In genomic region chr11:46363031-46363407, GRCh38 we compare ENCODE assay signal across 8 cellular contexts. TPM values are rescaled to one million over a fixed set of nuclear protein-coding genes. Genes with fewer than 3 reads are reported as not detected.
DNase-seq lines count a peak whose midpoint lies in the region; ATAC-seq and TF ChIP-seq lines count a peak whose summit lies in the region.

No MANE protein-coding gene starts in this region.

- no peak overlapping the region for H3K4ac ChIP-seq in H9 (ENCODE audit: low read depth, low read length)

- H3K9ac ChIP-seq in H9 (ENCODE audit: extremely low read depth, insufficient read length, low read length), result no peak overlapping the region

- ATAC-seq in esophagus mucosa, result peak; percentile 57
- no peak for ATAC-seq in HG03378 (IDR thresholded peaks at IDR 0.05; ENCODE audit: unreplicated experiment)

- no peak overlapping the region for H2AFZ ChIP-seq in H9 (ENCODE audit: low read length)

- H3K9me3 Mint-ChIP-seq in H9 (no peaks in the 10 kb centered on the region), nephron progenitor cell (no peaks in the 10 kb centered on the region)

- H3K79me1 ChIP-seq in H9 (ENCODE audit: insufficient read depth, low read depth, low read length, poor library complexity, severe bottlenecking), result no peaks in the 10 kb centered on the region

- no peak overlapping the region for H3K56ac ChIP-seq in H9 (ENCODE audit: insufficient read length, low read depth, low read length)

- H3K27ac Mint-ChIP-seq in H9, result peak overlapping the region; percentile 29 to 64 (median 45); a peak in 5 of 7 replicates
- peak overlapping the region; percentile 85 for H3K27ac Mint-ChIP-seq in nephron progenitor cell

- no peak overlapping the region for H3K23ac ChIP-seq in H9 (ENCODE audit: insufficient read length, low read depth, low read length)

- no peaks in the 10 kb centered on the region for H3K9me3 ChIP-seq in H9 (ENCODE audit: control insufficient read depth, low read depth, low read length)

- H4K5ac ChIP-seq in H9 (ENCODE audit: insufficient read length, low read depth, low read length), result no peak overlapping the region

- no peaks in the 10 kb centered on the region for H4K20me1 ChIP-seq in H9 (ENCODE audit: control insufficient read depth, insufficient read depth, insufficient read length)

- peaks cover 0 to 3% (median 2%) of the 10 kb centered on the region in 3 experiments; a peak in 5 of 7 replicates for H3K36me3 Mint-ChIP-seq in H9 (ENCODE audit: insufficient read depth in 1 of 3, low read depth in 3 of 3)
- H3K36me3 Mint-ChIP-seq in nephron progenitor cell (ENCODE audit: low read depth), result no peaks in the 10 kb centered on the region

- no peak overlapping the region for H3K14ac ChIP-seq in H9 (ENCODE audit: insufficient read depth, low read length)

- no peak overlapping the region for H2BK20ac ChIP-seq in H9 (ENCODE audit: low read depth, low read length, poor library complexity, severe bottlenecking)

- peaks cover 24 to 41% of the 10 kb centered on the region in 2 experiments for H3K4me1 Mint-ChIP-seq in H9
- H3K4me1 Mint-ChIP-seq in nephron progenitor cell, result peaks cover 66% of the 10 kb centered on the region

- no peak overlapping the region for H2BK15ac ChIP-seq in H9 (ENCODE audit: low read depth, low read length)

- no peak overlapping the region for H2BK120ac ChIP-seq in H9 (ENCODE audit: low read depth, low read length, poor library complexity, severe bottlenecking)

- H4K8ac ChIP-seq in H9 (replicated peaks; ENCODE audit: insufficient read length, low read depth, low read length), result no peak overlapping the region

- no peaks in the 10 kb centered on the region for H3K27me3 Mint-ChIP-seq in H9 (ENCODE audit: low read depth)
- peaks cover 4% of the 10 kb centered on the region for H3K27me3 Mint-ChIP-seq in nephron progenitor cell (ENCODE audit: low read depth, poor library complexity)

- DNase-seq in H9 (no peak), SW 1271 (lab: John Stamatoyannopoulos, UW) (peak; percentile 81 to 92), nephron progenitor cell (no peak), putamen (ENCODE audit: low spot score) (no peak), NCI-H2227 (lab: John Stamatoyannopoulos, UW; ENCODE audit: unreplicated experiment) (no peak)
- no peak for DNase-seq in stimulated activated naive CD4-positive, alpha-beta T cell (lab: John Stamatoyannopoulos, UW)

- no peaks in the 10 kb centered on the region; the same call in 1 of the 2 replicates for H3K79me2 ChIP-seq in H9 (ENCODE audit: insufficient read depth, low read length)

- H2BK12ac ChIP-seq in H9 (ENCODE audit: insufficient read length, low read depth, low read length), result no peak overlapping the region

- H3K4me2 ChIP-seq in H9 (ENCODE audit: insufficient read depth, insufficient read length, low read length), result no peak overlapping the region

- no peaks in the 10 kb centered on the region for H3K27me3 ChIP-seq in H9 (ENCODE audit: insufficient read depth, low read length)

- H3K4me1 ChIP-seq in H9 (ENCODE audit: insufficient read depth, low read length), result no peaks in the 10 kb centered on the region; the same call in 1 of the 2 replicates

- H2AK5ac ChIP-seq in H9 (ENCODE audit: insufficient read length, low read length), result no peak overlapping the region

- WGBS in H9 (ENCODE audit: extremely low coverage, insufficient read length, low lambda C conversion rate), result no CpG with 5 or more reads among the region's 9 CpGs

- no peak overlapping the region for H3K18ac ChIP-seq in H9 (ENCODE audit: insufficient read length, low read depth, low read length)

- no peaks in the 10 kb centered on the region for H3K23me2 ChIP-seq in H9 (ENCODE audit: insufficient read length, low read depth, low read length, poor library complexity, severe bottlenecking)

- no peak overlapping the region for H3T11ph ChIP-seq in H9 (ENCODE audit: low read length)

- no peak overlapping the region for H3K27ac ChIP-seq in H9 (ENCODE audit: insufficient read length, low read depth, low read length)

- TF ChIP-seq CTCF in H9 (conservative IDR thresholded peaks at IDR 0.05) (no peak), nephron progenitor cell (IDR thresholded peaks at IDR 0.05) (no peak)

- H3K4me3 Mint-ChIP-seq in H9 (no peak overlapping the region), nephron progenitor cell (peak overlapping the region; percentile 64)

- no peak overlapping the region for H2BK5ac ChIP-seq in H9 (ENCODE audit: insufficient read length, low read length)

- H4K91ac ChIP-seq in H9 (ENCODE audit: insufficient read length, low read depth, low read length), result no peak overlapping the region

RNA-seq across cellular contexts. Expression of gene DGKZ, which starts 15.8 kb away (rescaled TPM):
- total RNA-seq in H9 (2021), result 68.8 and 68.9 TPM in 2 replicates
- 31.4 TPM for total RNA-seq in esophagus mucosa

RNA-seq across cellular contexts. Expression of gene MDK, which starts 18.4 kb away (rescaled TPM):
- total RNA-seq in H9 (2021) (392 and 407 TPM in 2 replicates), esophagus mucosa (40.9 TPM)

RNA-seq across cellular contexts. Expression of gene CHRM4, which starts 28.6 kb away (rescaled TPM):
- total RNA-seq in H9 (2021) (1.0 and 1.1 TPM in 2 replicates), esophagus mucosa (0.12 TPM)

Comparison
In these comparisons a context has a peak if more than half of its experiments do, and no peak if none do; other contexts are left out.
1. DNase-seq: peak in SW 1271 (2 of 2); none in H9 (single experiment), nephron progenitor cell (single experiment), putamen (single experiment), stimulated activated naive CD4-positive, alpha-beta T cell (0 of 6) and NCI-H2227 (single experiment).